In genomic region chr1:91850708-91851107, GRCh38 we compare ENCODE assay signal across 11 cellular contexts. TPM values are rescaled to one million over a fixed set of nuclear protein-coding genes. Genes with fewer than 3 reads are reported as not detected.
DNase-seq lines count a peak whose midpoint lies in the region; ATAC-seq, FAIRE-seq and TF ChIP-seq lines count a peak whose summit lies in the region.
"Had no signal": no experiment of that assay in that cellular context is flagged by ENCODE, and none has a peak within 500 bp of the region (broad histone marks: within the 10 kb centered on the region; RNA-seq: fewer than 3 reads in every experiment).

No MANE protein-coding gene starts in this region.

- H3K4me2 ChIP-seq in A549 = peak overlapping the region; percentile 68

- H3K9me3 ChIP-seq in A549 = no peaks in the 10 kb centered on the region
- no peaks in the 10 kb centered on the region for H3K9me3 ChIP-seq in kidney (ENCODE audit: control insufficient read depth in 1 of 2, low read length in 2 of 2)

- intact Hi-C loops in kidney (cut with DNase I) = no loop called here

- ATAC-seq in A549 (no peak), HG03196 (IDR thresholded peaks at IDR 0.05; ENCODE audit: unreplicated experiment) (no peak), HG02870 (IDR thresholded peaks at IDR 0.05; ENCODE audit: unreplicated experiment) (no peak)

- CTCF ChIA-PET in A549 (lab: Yijun Ruan, JAX) (interaction anchor here (1.0 to 1.4 kb wide), 2 partner anchors 10 to 35 kb away, joined by 3 to 4 read pairs; partner anchors contain the start of gene TGFBR3), HEK293T (lab: Yijun Ruan, JAX) (interaction anchor here (1.0 to 1.4 kb wide), 2 partner anchors 9 to 21 kb away, joined by 3 read pairs; no protein-coding TSS in a partner anchor)

- no peak for TF ChIP-seq POLR2A in A549 (IDR thresholded peaks at IDR 0.05; ENCODE audit: low read length)

- TF ChIP-seq EP300 in A549 (IDR thresholded peaks at IDR 0.05) = no peak

- POLR2A ChIA-PET in A549 (lab: Yijun Ruan, JAX) = no interaction called here
- POLR2A ChIA-PET in HEK293T (lab: Yijun Ruan, JAX) = interaction anchor here (1.4 to 1.5 kb wide), 2 partner anchors 13 to 66 kb away, joined by 3 to 9 read pairs; no protein-coding TSS in a partner anchor

- TF ChIP-seq CTCF in A549 (IDR thresholded peaks at IDR 0.05) = no peak
- TF ChIP-seq CTCF in cardiac fibroblast (IDR thresholded peaks at IDR 0.05; ENCODE audit: low read depth, low read length) = no peak
- TF ChIP-seq CTCF in kidney (IDR thresholded peaks at IDR 0.05; ENCODE audit: borderline replicate concordance, extremely low read depth, insufficient read depth) = no peak

- peaks cover 38% of the 10 kb centered on the region for H3K4me1 ChIP-seq in A549
- peaks cover 14 to 19% of the 10 kb centered on the region in 2 donors for H3K4me1 ChIP-seq in kidney (ENCODE audit: control insufficient read depth in 1 of 2, insufficient read depth in 1 of 2, low read depth in 1 of 2, low read length in 2 of 2)
- peaks cover 18% of the 10 kb centered on the region for H3K4me1 ChIP-seq in rectal smooth muscle tissue (ENCODE audit: control insufficient read depth, insufficient read depth, low read length)

- H3K4me3 ChIP-seq in A549 = peak overlapping the region; percentile 24; the same call in 2 of the 3 replicates
- no peak overlapping the region for H3K4me3 ChIP-seq in cardiac fibroblast (replicated peaks in 1 of 2; ENCODE audit: low read depth in 2 of 2, low read length in 2 of 2)
- H3K4me3 ChIP-seq in kidney (ENCODE audit: low read length in 2 of 2) = peak overlapping the region; percentile 43 to 61
- peak overlapping the region; percentile 56 for H3K4me3 ChIP-seq in rectal smooth muscle tissue (ENCODE audit: low read length)

- no peaks in the 10 kb centered on the region for H3K27me3 ChIP-seq in rectal smooth muscle tissue (ENCODE audit: control insufficient read depth, insufficient read depth, low read length)

- no peak for DNase-seq in A549 (ENCODE audit: low read depth in 1 of 2, low spot score in 1 of 2)
- peak; percentile 8 to 29 for DNase-seq in cardiac fibroblast (ENCODE audit: low read depth in 2 of 2)
- DNase-seq in kidney = no peak
- DNase-seq in HEK293T (ENCODE audit: extremely low spot score) = no peak
- no peak for DNase-seq in MV-4-11 (lab: John Stamatoyannopoulos, UW)
- DNase-seq: cortex of kidney, glutamatergic neuron, NCI-H524 had no signal

- FAIRE-seq in A549 (lab: Jason Lieb, UNC) (no peak), kidney (lab: Jason Lieb, UNC) (no peak)

- H3K27ac ChIP-seq in A549 (peak overlapping the region; percentile 64 to 82), kidney (ENCODE audit: low read depth in 2 of 2, low read length in 2 of 2) (peak overlapping the region; percentile 69 to 83), rectal smooth muscle tissue (ENCODE audit: low read depth, low read length) (peak overlapping the region; percentile 93)

- peak overlapping the region in 1 of 2 donors; percentile 78 for H3K9ac ChIP-seq in kidney (ENCODE audit: low read length in 2 of 2)
- H3K9ac ChIP-seq in rectal smooth muscle tissue (ENCODE audit: low read length) = no peak overlapping the region

- no peaks in the 10 kb centered on the region for H3K36me3 ChIP-seq in kidney (ENCODE audit: control insufficient read depth in 1 of 2, insufficient read depth in 2 of 2, low read length in 2 of 2)
- H3K36me3 ChIP-seq in rectal smooth muscle tissue (ENCODE audit: control insufficient read depth, insufficient read depth, low read length) = no peaks in the 10 kb centered on the region

- WGBS in A549 (ENCODE audit: missing lambda C conversion rate) = 79% methylated on average over 1 of the region's 1 CpG

- no peak for TF ChIP-seq RAD21 in A549 (conservative IDR thresholded peaks at IDR 0.05 in 1 of 2, IDR thresholded peaks at IDR 0.05 in 1 of 2)

TF ChIP-seq in A549, 52 proteins besides CTCF, POLR2A, EP300 and RAD21:
- TF ChIP-seq HOXA7 (CRISPR knock-in tag; IDR thresholded peaks at IDR 0.05) = no peak
- no peak for TF ChIP-seq RFX5 (IDR thresholded peaks at IDR 0.05)
- TF ChIP-seq MYC (IDR thresholded peaks at IDR 0.05; ENCODE audit: borderline replicate concordance, low read length) = no peak
- no peak for TF ChIP-seq CHD2 (IDR thresholded peaks at IDR 0.05; ENCODE audit: low read length, partially characterized antibody)
- TF ChIP-seq RNF2 (IDR thresholded peaks at IDR 0.05; ENCODE audit: borderline replicate concordance, low read depth) = no peak
- TF ChIP-seq MAFK (IDR thresholded peaks at IDR 0.05; ENCODE audit: partially characterized antibody) = no peak
- TF ChIP-seq GATA3 (IDR thresholded peaks at IDR 0.05; ENCODE audit: borderline replicate concordance) = no peak
- no peak for TF ChIP-seq TP53 (CRISPR knock-in tag; IDR thresholded peaks at IDR 0.05)
- TF ChIP-seq ZC3H11A (IDR thresholded peaks at IDR 0.05) = no peak

TF ChIP-seq in HEK293T, 16 proteins besides CTCF, POLR2A, EP300 and RAD21:
- TF ChIP-seq FOXM1 (IDR thresholded peaks at IDR 0.05; ENCODE audit: borderline replicate concordance) (no peak), PKNOX1 (IDR thresholded peaks at IDR 0.05) (no peak), NFRKB (IDR thresholded peaks at IDR 0.05) (no peak), BHLHE40 (IDR thresholded peaks at IDR 0.05; ENCODE audit: borderline replicate concordance) (no peak), ARNT (IDR thresholded peaks at IDR 0.05) (no peak), SUZ12 (IDR thresholded peaks at IDR 0.05) (no peak), LEF1 (IDR thresholded peaks at IDR 0.05; ENCODE audit: borderline replicate concordance) (no peak), SP1 (IDR thresholded peaks at IDR 0.05) (no peak)

RNA-seq across cellular contexts. Expression of gene TGFBR3, which starts 35.2 kb away (rescaled TPM):
- polyA plus RNA-seq in A549 (2011; rRNA removed) (8.9 and 12.1 TPM in 2 replicates), A549 (2017; fragmentation: RNase III; extraction: RNeasy Plus Mini Kit Qiagen cat#74134 plus additional on column Dnase treatment) (5.0 to 5.8 TPM (median 5.5 TPM) in 3 replicates), kidney (ENCODE audit: insufficient read depth, low read depth, low replicate concordance) (15.8 TPM)
- polyA plus RNA-seq in A549 (2012; cell fraction: cytosol; rRNA removed) = 2.2 and 2.6 TPM in 2 replicates
- polyA plus RNA-seq in A549 (2012; cell fraction: nucleus; rRNA removed) = 3.6 and 3.9 TPM in 2 replicates
- polyA minus RNA-seq in A549 (2011; rRNA and poly(A)+ RNA removed) = 19.1 and 19.3 TPM in 2 replicates
- 57.9 TPM for total RNA-seq in kidney

Comparison
In these comparisons a context has a peak if more than half of its experiments do, and no peak if none do; other contexts are left out.
1. DNase-seq: peak in cardiac fibroblast (2 of 2); none in A549 (0 of 2), kidney (single experiment), HEK293T (single experiment) and MV-4-11 (single experiment).
2. H3K4me3 ChIP-seq: peak in A549 (single experiment), kidney (2 of 2) and rectal smooth muscle tissue (single experiment); none in cardiac fibroblast (0 of 2).
3. Peak in every context shown above with its lines, with median percentiles within 50 percentile points of each other: H3K27ac ChIP-seq.